ENCODE assay signal across 19 cellular contexts in genomic region chr2:131027566-131028528, GRCh38.
DNase-seq lines count a peak whose midpoint lies in the region; ATAC-seq, FAIRE-seq and TF ChIP-seq lines count a peak whose summit lies in the region.
"Had no signal": no experiment of that assay in that cellular context is flagged by ENCODE, and none has a peak within 500 bp of the region (broad histone marks: within the 10 kb centered on the region; RNA-seq: fewer than 3 reads in every experiment).

No MANE protein-coding gene starts in this region.

- H3K9me3 Mint-ChIP-seq in CD4-positive, alpha-beta memory T cell = peaks cover 0 to 12% (median 8%) of the 10 kb centered on the region in 8 donors
- peaks cover 10% of the 10 kb centered on the region for H3K9me3 Mint-ChIP-seq in Caco-2 (ENCODE audit: unreplicated experiment)

- no peak for FAIRE-seq in K562 (lab: Jason Lieb, UNC)

- no peaks in the 10 kb centered on the region for H3K4me1 Mint-ChIP-seq in CD4-positive, alpha-beta memory T cell
- H3K4me1 Mint-ChIP-seq in Caco-2 (ENCODE audit: low read depth, unreplicated experiment) = no peaks in the 10 kb centered on the region
- H3K4me1 Mint-ChIP-seq: CD4-positive, CD25-positive, alpha-beta regulatory T cell had no signal

- no peak overlapping the region for H3K9ac ChIP-seq in K562 (ENCODE audit: insufficient read depth in 1 of 2, low read depth in 2 of 2, low read length in 2 of 2)
- H3K9ac ChIP-seq: GM23248 had no signal

- no peak overlapping the region for H2AFZ ChIP-seq in K562 (ENCODE audit: low read depth, low read length)
- H2AFZ ChIP-seq: GM23248 had no signal

- no peak for TF ChIP-seq EP300 in K562 (IDR thresholded peaks at IDR 0.05; ENCODE audit: low read length)

- no peak overlapping the region for H3K4me3 Mint-ChIP-seq in CD4-positive, alpha-beta memory T cell
- H3K4me3 Mint-ChIP-seq in Caco-2 (ENCODE audit: unreplicated experiment) = no peak overlapping the region
- H3K4me3 Mint-ChIP-seq: CD4-positive, CD25-positive, alpha-beta regulatory T cell had no signal

- H3K4me1 ChIP-seq in right atrium auricular region (no peaks in the 10 kb centered on the region), K562 (replicated peaks in 1 of 2; ENCODE audit: control insufficient read depth in 2 of 2, insufficient read depth in 2 of 2, low read length in 2 of 2) (no peaks in the 10 kb centered on the region; a peak in 1 of 5 replicates), foreskin keratinocyte (peaks cover 5% of the 10 kb centered on the region), spleen (no peaks in the 10 kb centered on the region), Caco-2 (no peaks in the 10 kb centered on the region)
- no peaks in the 10 kb centered on the region for H3K4me1 ChIP-seq in CD4-positive, alpha-beta memory T cell (ENCODE audit: insufficient read depth, low read length)

- H3K79me2 ChIP-seq in K562 (ENCODE audit: control insufficient read depth, insufficient read depth, low read length) = no peaks in the 10 kb centered on the region

- no peaks in the 10 kb centered on the region for H3K27me3 ChIP-seq in right atrium auricular region
- H3K27me3 ChIP-seq in K562 (ENCODE audit: control insufficient read depth in 2 of 2, insufficient read depth in 2 of 2, low read length in 2 of 2) = peaks cover 2 to 28% of the 10 kb centered on the region in 2 experiments; a peak in 3 of 5 replicates
- H3K27me3 ChIP-seq in foreskin keratinocyte = no peaks in the 10 kb centered on the region
- peaks cover 0 to 24% (median 0%) of the 10 kb centered on the region in 7 donors for H3K27me3 ChIP-seq in spleen (replicated peaks in 1 of 7)
- H3K27me3 ChIP-seq in CD4-positive, alpha-beta memory T cell (ENCODE audit: insufficient read depth, low read length) = no peaks in the 10 kb centered on the region
- no peaks in the 10 kb centered on the region for H3K27me3 ChIP-seq in Caco-2 (replicated peaks; ENCODE audit: control insufficient read depth, insufficient read depth, low read length)

- TF ChIP-seq CTCF in right atrium auricular region (IDR thresholded peaks at IDR 0.05) = no peak
- TF ChIP-seq CTCF in K562 (IDR thresholded peaks at IDR 0.05 in 2 of 3, conservative IDR thresholded peaks at IDR 0.05 in 1 of 3; ENCODE audit: insufficient read depth in 2 of 3, low read depth in 1 of 3, low read length in 3 of 3) = no peak
- TF ChIP-seq CTCF in foreskin keratinocyte (conservative IDR thresholded peaks at IDR 0.05) = no peak
- no peak for TF ChIP-seq CTCF in spleen (IDR thresholded peaks at IDR 0.05 in 8 of 11, conservative IDR thresholded peaks at IDR 0.05 in 3 of 11)
- TF ChIP-seq CTCF in Caco-2 (IDR thresholded peaks at IDR 0.05; ENCODE audit: insufficient read depth in 1 of 2, low read depth in 1 of 2, low read length in 1 of 2, severe bottlenecking in 1 of 2, unreplicated experiment in 1 of 2) = no peak

- in situ Hi-C loops in K562 (cut with MboI) = no loop called here

- H3K27ac ChIP-seq in right atrium auricular region = no peak overlapping the region
- H3K27ac ChIP-seq in K562 (ENCODE audit: extremely low read depth, low read depth, low read length) = no peak overlapping the region
- no peak overlapping the region for H3K27ac ChIP-seq in foreskin keratinocyte
- H3K27ac ChIP-seq in spleen = no peak overlapping the region
- H3K27ac ChIP-seq in CD4-positive, alpha-beta memory T cell (ENCODE audit: low read depth, low read length) = no peak overlapping the region
- H3K27ac ChIP-seq: GM23248 had no signal

- ATAC-seq in left cardiac atrium (no peak), K562 (no peak), foreskin keratinocyte (peak; percentile 50)
- ATAC-seq: SK-N-SH treated with all-trans-retinoic acid at 6 μM for 48 hours had no signal

- H3K27me3 Mint-ChIP-seq in CD4-positive, alpha-beta memory T cell = peaks cover 12 to 45% of the 10 kb centered on the region in 2 donors
- peaks cover 2% of the 10 kb centered on the region for H3K27me3 Mint-ChIP-seq in Caco-2 (ENCODE audit: insufficient read depth, unreplicated experiment)

- no peak for TF ChIP-seq POLR2A in K562 (conservative IDR thresholded peaks at IDR 0.05)
- TF ChIP-seq POLR2A in spleen (IDR thresholded peaks at IDR 0.05) = no peak

- CTCF ChIA-PET in K562 (lab: Yijun Ruan, JAX; ENCODE audit: low intra/inter-chr PET ratio) = no interaction called here
- CTCF ChIA-PET in CD4-positive, alpha-beta memory T cell (lab: Charles Lee; ENCODE audit: partially characterized antibody) = no interaction called here
- CTCF ChIA-PET in Caco-2 (lab: Charles Lee) = no interaction called here

- H3K36me3 Mint-ChIP-seq in CD4-positive, alpha-beta memory T cell = peaks cover 0 to 1% of the 10 kb centered on the region in 2 donors
- H3K36me3 Mint-ChIP-seq in Caco-2 (ENCODE audit: insufficient read depth, unreplicated experiment) = no peaks in the 10 kb centered on the region
- H3K36me3 Mint-ChIP-seq: CD4-positive, CD25-positive, alpha-beta regulatory T cell had no signal

- no peak overlapping the region for H3K27ac Mint-ChIP-seq in CD4-positive, alpha-beta memory T cell
- no peak overlapping the region for H3K27ac Mint-ChIP-seq in Caco-2 (ENCODE audit: unreplicated experiment)
- H3K27ac Mint-ChIP-seq: CD4-positive, CD25-positive, alpha-beta regulatory T cell had no signal

- H3K9me3 ChIP-seq in right atrium auricular region (no peaks in the 10 kb centered on the region), K562 (replicated peaks; ENCODE audit: control insufficient read depth, insufficient read depth, low read depth, low read length) (no peaks in the 10 kb centered on the region), spleen (peaks cover 0 to 14% (median 9%) of the 10 kb centered on the region in 8 donors), Caco-2 (no peaks in the 10 kb centered on the region; the same call in 1 of the 2 replicates)
- no peaks in the 10 kb centered on the region for H3K9me3 ChIP-seq in CD4-positive, alpha-beta memory T cell (ENCODE audit: control insufficient read depth in 1 of 2, low read length in 2 of 2)

- WGBS in K562 (ENCODE audit: insufficient coverage, low coverage, missing lambda C conversion rate) = 0% methylated on average over 12 of the region's 12 CpGs
- WGBS in spleen, 5 donors = 74 to 88% (median 83%) methylated on average over 9 to 12 of the region's 12 CpGs

- no peaks in the 10 kb centered on the region for H4K20me1 ChIP-seq in K562 (replicated peaks; ENCODE audit: control insufficient read depth, insufficient read depth, low read length)

- no peak overlapping the region for H3K4me2 ChIP-seq in K562 (ENCODE audit: insufficient read depth, low read length)

- peak; percentile 40 for DNase-seq in right atrium auricular region (ENCODE audit: low spot score)
- no peak for DNase-seq in left cardiac atrium
- DNase-seq in K562 (ENCODE audit: extremely low read depth in 1 of 4, low spot score in 3 of 4) = no peak
- DNase-seq in foreskin keratinocyte = peak in 1 of 2 donors; percentile 18
- DNase-seq in spleen = peak; percentile 59
- no peak for DNase-seq in CD4-positive, alpha-beta memory T cell
- no peak for DNase-seq in Caco-2
- no peak for DNase-seq in 8988T
- DNase-seq: Calu3; CD4-positive, CD25-positive, alpha-beta regulatory T cell; DMS79; GM23248; KG1; NCI-H1092 treated with DMSO at 0.1 percent for 48 hours; NCI-H2107; NCI-H226; NCI-H526 treated with DMSO at 0.1 percent for 48 hours; SHP77 treated with DMSO at 0.1 percent for 48 hours had no signal

- intact Hi-C loops in left cardiac atrium (cut with DNase I) = no loop called here
- intact Hi-C loops in K562 (cut with micrococcal nuclease) = no loop called here
- intact Hi-C loops in spleen (cut with DNase I; ENCODE audit: low total_unique reads) = no loop called here
- intact Hi-C loops in CD4-positive, alpha-beta memory T cell (cut with micrococcal nuclease) = no loop called here
- intact Hi-C loops in Caco-2 (cut with micrococcal nuclease; ENCODE audit: unreplicated experiment) = no loop called here

- H3K4me3 ChIP-seq in right atrium auricular region (no peak overlapping the region), K562 (no peak overlapping the region), spleen (no peak overlapping the region), Caco-2 (ENCODE audit: low read depth, low read length) (no peak overlapping the region)
- no peak overlapping the region for H3K4me3 ChIP-seq in CD4-positive, alpha-beta memory T cell (ENCODE audit: low read length in 2 of 2)
- H3K4me3 ChIP-seq: GM23248 had no signal

- POLR2A ChIA-PET in K562 (lab: Yijun Ruan, JAX) (no interaction called here), Caco-2 (lab: Charles Lee) (no interaction called here)
- POLR2A ChIA-PET in CD4-positive, alpha-beta memory T cell (lab: Charles Lee; ENCODE audit: partially characterized antibody) = no interaction called here

- no TSS peak for BruUV-seq in K562 (replicated peaks; lab: Mats Ljungman, UMichigan)
- no TSS peak for BruUV-seq in Caco-2 (replicated peaks; lab: Mats Ljungman, UMichigan)

- H3K36me3 ChIP-seq in right atrium auricular region (no peaks in the 10 kb centered on the region), K562 (ENCODE audit: control insufficient read depth, insufficient read depth, low read length) (no peaks in the 10 kb centered on the region), spleen (no peaks in the 10 kb centered on the region), Caco-2 (ENCODE audit: control insufficient read depth, insufficient read depth, low read length) (no peaks in the 10 kb centered on the region)
- no peaks in the 10 kb centered on the region for H3K36me3 ChIP-seq in CD4-positive, alpha-beta memory T cell (ENCODE audit: insufficient read depth, low read length)

- H3K9me1 ChIP-seq in K562 (ENCODE audit: control insufficient read depth, insufficient read depth, low read length) = no peaks in the 10 kb centered on the region

- no peak for TF ChIP-seq RAD21 in K562 (CRISPR knock-in tag; conservative IDR thresholded peaks at IDR 0.05 in 1 of 2, IDR thresholded peaks at IDR 0.05 in 1 of 2)

TF ChIP-seq in K562, 482 proteins besides CTCF, POLR2A, EP300 and RAD21:
- TF ChIP-seq ZNF324 (CRISPR knock-in tag; IDR thresholded peaks at IDR 0.05) (peak; percentile 66; the same call in 1 of the 2 replicates), THRB (CRISPR knock-in tag; conservative IDR thresholded peaks at IDR 0.05) (no peak)

Comparison
In these comparisons a context has a peak if more than half of its experiments do, and no peak if none do; other contexts are left out.
1. DNase-seq: peak in right atrium auricular region (single experiment) and spleen (single experiment); none in left cardiac atrium (single experiment), K562 (0 of 4), CD4-positive, alpha-beta memory T cell (0 of 5), Caco-2 (0 of 2) and 8988T (single experiment).